Comparison of ENCODE assay signal across 21 cellular contexts in genomic region chr11:45060707-45061106, GRCh38.
"Had no signal": no experiment of that assay in that cellular context is flagged by ENCODE, and none has a peak within 500 bp of the region (broad histone marks: within the 10 kb centered on the region; RNA-seq: fewer than 3 reads in every experiment).

No MANE protein-coding gene starts in this region.

- H3K27me3 ChIP-seq: brain microvascular endothelial cell, cardiac muscle cell had no signal

- DNase-seq: activated CD4-positive, alpha-beta T cell treated with anti-CD3 and anti-CD28 coated beads for 48 hours; activated CD4-positive, alpha-beta T cell treated with anti-CD3 and anti-CD28 coated beads, Interleukin-2, amount 50 U/mL, for 4 hours; activated CD4-positive, CD25-positive, alpha-beta regulatory T cell treated with anti-CD3 and anti-CD28 coated beads, Interleukin-2, amount 50 U/mL, for 72 hours; activated CD8-positive, alpha-beta memory T cell treated with anti-CD3 and anti-CD28 coated beads, Interleukin-2, amount 10 ng/mL, durations not matched to agents 7 days and 5 days; activated effector memory CD4-positive, alpha-beta T cell treated with anti-CD3 and anti-CD28 coated beads, Interleukin-2, amount 50 U/mL, for 16 hours; activated naive CD4-positive, alpha-beta T cell treated with anti-CD3 and anti-CD28 coated beads for 36 hours; activated naive CD8-positive, alpha-beta T cell treated with anti-CD3 and anti-CD28 coated beads for 36 hours; activated T-cell treated with anti-CD3 and anti-CD28 coated beads, Interleukin-2, amount 50 U/mL, for 24 hours; brain microvascular endothelial cell; KG1; NCI-H1092; NCI-H1417; NCI-H1930; NCI-H446; NCI-H524; SHP77 treated with DMSO at 0.1 percent for 48 hours; T-helper 17 cell; T-helper 9 cell had no signal

- H3K36me3 ChIP-seq: brain microvascular endothelial cell, cardiac muscle cell had no signal

- FAIRE-seq: RCC 7860 had no signal

- H3K27ac ChIP-seq: brain microvascular endothelial cell, cardiac muscle cell had no signal

- H3K4me3 ChIP-seq: cardiac muscle cell had no signal

- ATAC-seq: activated CD8-positive, alpha-beta memory T cell treated with anti-CD3 and anti-CD28 coated beads, Interleukin-2, amount 10 ng/mL, durations not matched to agents 7 days and 5 days; T-helper 17 cell; WTC11 had no signal
